In genomic region chr19:39268085-39268484, GRCh38 we compare ENCODE assay signal across 12 cellular contexts. TPM values are rescaled to one million over a fixed set of nuclear protein-coding genes. Genes with fewer than 3 reads are reported as not detected.
DNase-seq lines count a peak whose midpoint lies in the region; ATAC-seq, FAIRE-seq and TF ChIP-seq lines count a peak whose summit lies in the region.
"Not testable (repeated sequence)": the region's sequence is repeated elsewhere in the genome, so short reads cannot be mapped to it uniquely, and the experiment has no call there.
"Had no signal": no experiment of that assay in that cellular context is flagged by ENCODE, and none has a peak within 500 bp of the region (broad histone marks: within the 10 kb centered on the region; RNA-seq: fewer than 3 reads in every experiment).

IFNL2 (plus strand) TSS chr19:39268396; CDS start chr19:39268569, 173 bp downstream.

- not testable (repeated sequence) for H3K36me3 Mint-ChIP-seq in GM23338 (ENCODE audit: low read depth); activated CD8-positive, alpha-beta T cell treated with anti-CD3 and anti-CD28 coated beads, Interleukin-2, amount 10 ng/mL, durations not matched to agents 7 days and 5 days (ENCODE audit: low read depth); activated naive CD8-positive, alpha-beta T cell treated with anti-CD3 and anti-CD28 coated beads, Interleukin-2, amount 50 U/mL, for 24 hours (ENCODE audit: low read depth); stimulated activated naive B cell treated with anti-CD40 and anti-IgM and Interleukin-4, amounts not matched to agents 10 μg/mL and 1 μg/mL and 100 μg/mL, for 72 hours

- TF ChIP-seq POLR2A in A549 (IDR thresholded peaks at IDR 0.05; ENCODE audit: low read length); endothelial cell of umbilical vein (IDR thresholded peaks at IDR 0.05; ENCODE audit: low read depth, low read length); right lobe of liver (IDR thresholded peaks at IDR 0.05): not testable (repeated sequence)

- not testable (repeated sequence) for H3K4me3 ChIP-seq in A549; GM23338; Panc1 (ENCODE audit: low read depth in 2 of 2, low read length in 2 of 2); endothelial cell of umbilical vein (replicated peaks in 1 of 3; ENCODE audit: insufficient read depth in 1 of 3, low read depth in 1 of 3, low read length in 3 of 3); right lobe of liver

- not testable (repeated sequence) for H3K36me3 ChIP-seq in GM23338 (ENCODE audit: insufficient read depth); Panc1 (ENCODE audit: control insufficient read depth, insufficient read depth, low read length); endothelial cell of umbilical vein (ENCODE audit: control insufficient read depth in 2 of 2, extremely low read depth in 1 of 2, insufficient read depth in 2 of 2, low read length in 2 of 2); right lobe of liver

- CTCF ChIA-PET in A549 (lab: Yijun Ruan, JAX) (interaction anchor here (0.6 to 1.1 kb wide), 2 partner anchors 47 to 1863 kb away, joined by 3 to 5 read pairs; no protein-coding TSS in a partner anchor), Panc1 (lab: Charles Lee) (interaction anchor here (1.0 to 1.3 kb wide), 2 partner anchors 28 to 525 kb away, joined by 3 to 4 read pairs; partner anchors contain the start of gene IFNL1)
- CTCF ChIA-PET in activated CD8-positive, alpha-beta T cell treated with anti-CD3 and anti-CD28 coated beads, Interleukin-2, amount 10 ng/mL, durations not matched to agents 7 days and 5 days (lab: Charles Lee); endothelial cell of umbilical vein (lab: Charles Lee): not testable (repeated sequence)

- not testable (repeated sequence) for H3K27ac Mint-ChIP-seq in GM23338; activated naive CD8-positive, alpha-beta T cell treated with anti-CD3 and anti-CD28 coated beads, Interleukin-2, amount 50 U/mL, for 24 hours; stimulated activated naive B cell treated with anti-CD40 and anti-IgM and Interleukin-4, amounts not matched to agents 10 μg/mL and 1 μg/mL and 100 μg/mL, for 72 hours
- H3K27ac Mint-ChIP-seq in activated CD8-positive, alpha-beta T cell treated with anti-CD3 and anti-CD28 coated beads, Interleukin-2, amount 10 ng/mL, durations not matched to agents 7 days and 5 days, result peak within 1 kb of the TSS; percentile 33

- not testable (repeated sequence) for H3K9me2 ChIP-seq in GM23338 (ENCODE audit: insufficient read depth)

- H3K27me3 ChIP-seq in GM23338 (ENCODE audit: insufficient read depth), result peaks cover 47% of the 10 kb centered on the region
- not testable (repeated sequence) for H3K27me3 ChIP-seq in Panc1 (ENCODE audit: control insufficient read depth, insufficient read depth, low read length); right lobe of liver
- H3K27me3 ChIP-seq in endothelial cell of umbilical vein (ENCODE audit: control insufficient read depth in 2 of 2, insufficient read depth in 2 of 2, low read length in 2 of 2), result peaks cover 27 to 28% of the 10 kb centered on the region in 2 experiments

- not testable (repeated sequence) for TF ChIP-seq CTCF in A549 (IDR thresholded peaks at IDR 0.05); GM23338 (conservative IDR thresholded peaks at IDR 0.05; ENCODE audit: low read depth in 2 of 2); Panc1 (IDR thresholded peaks at IDR 0.05); endothelial cell of umbilical vein (IDR thresholded peaks at IDR 0.05; ENCODE audit: extremely low read depth in 1 of 2, insufficient read depth in 1 of 2, low read depth in 1 of 2, low read length in 2 of 2); right lobe of liver (IDR thresholded peaks at IDR 0.05)

- not testable (repeated sequence) for H3K4me3 Mint-ChIP-seq in GM23338; activated CD8-positive, alpha-beta T cell treated with anti-CD3 and anti-CD28 coated beads, Interleukin-2, amount 10 ng/mL, durations not matched to agents 7 days and 5 days; activated naive CD8-positive, alpha-beta T cell treated with anti-CD3 and anti-CD28 coated beads, Interleukin-2, amount 50 U/mL, for 24 hours; stimulated activated naive B cell treated with anti-CD40 and anti-IgM and Interleukin-4, amounts not matched to agents 10 μg/mL and 1 μg/mL and 100 μg/mL, for 72 hours

- not testable (repeated sequence) for TF ChIP-seq RAD21 in A549 (conservative IDR thresholded peaks at IDR 0.05 in 1 of 2, IDR thresholded peaks at IDR 0.05 in 1 of 2)

- H3K4me1 Mint-ChIP-seq in GM23338; activated CD8-positive, alpha-beta T cell treated with anti-CD3 and anti-CD28 coated beads, Interleukin-2, amount 10 ng/mL, durations not matched to agents 7 days and 5 days (ENCODE audit: low read depth); activated naive CD8-positive, alpha-beta T cell treated with anti-CD3 and anti-CD28 coated beads, Interleukin-2, amount 50 U/mL, for 24 hours; stimulated activated naive B cell treated with anti-CD40 and anti-IgM and Interleukin-4, amounts not matched to agents 10 μg/mL and 1 μg/mL and 100 μg/mL, for 72 hours: not testable (repeated sequence)

- dilution Hi-C loops in endothelial cell of umbilical vein (cut with MboI; ENCODE audit: extremely low pct_ligation_motif_present, low sequenced_read_pairs), result not testable (repeated sequence)

- not testable (repeated sequence) for H3K27ac ChIP-seq in A549; GM23338 (ENCODE audit: low read depth); Panc1 (ENCODE audit: low read length); endothelial cell of umbilical vein (ENCODE audit: insufficient read depth, low read depth, low read length); right lobe of liver

- POLR2A ChIA-PET in A549 (lab: Yijun Ruan, JAX); Panc1 (lab: Charles Lee); endothelial cell of umbilical vein (lab: Charles Lee): not testable (repeated sequence)
- POLR2A ChIA-PET in activated CD8-positive, alpha-beta T cell treated with anti-CD3 and anti-CD28 coated beads, Interleukin-2, amount 10 ng/mL, durations not matched to agents 7 days and 5 days (lab: Charles Lee), result interaction anchor here (0.6 kb wide), 1 partner anchor 14 kb away, joined by 3 read pairs; no protein-coding TSS in a partner anchor

- WGBS in A549 (ENCODE audit: missing lambda C conversion rate), result 20% methylated on average over 1 of the region's 1 CpG
- WGBS in right lobe of liver (ENCODE audit: insufficient coverage, low coverage, low lambda C conversion rate, missing lambda C conversion rate), result no CpG with 5 or more reads among the region's 1 CpG

- H3K9me3 Mint-ChIP-seq in GM23338; activated CD8-positive, alpha-beta T cell treated with anti-CD3 and anti-CD28 coated beads, Interleukin-2, amount 10 ng/mL, durations not matched to agents 7 days and 5 days (ENCODE audit: insufficient read depth); activated naive CD8-positive, alpha-beta T cell treated with anti-CD3 and anti-CD28 coated beads, Interleukin-2, amount 50 U/mL, for 24 hours; stimulated activated naive B cell treated with anti-CD40 and anti-IgM and Interleukin-4, amounts not matched to agents 10 μg/mL and 1 μg/mL and 100 μg/mL, for 72 hours: not testable (repeated sequence)

- not testable (repeated sequence) for H2AFZ ChIP-seq in GM23338; endothelial cell of umbilical vein (ENCODE audit: low read depth, low read length)

- BruUV-seq in Panc1 (replicated peaks; lab: Mats Ljungman, UMichigan); endothelial cell of umbilical vein (replicated peaks; lab: Mats Ljungman, UMichigan): not testable (repeated sequence)

- FAIRE-seq in A549 (lab: Jason Lieb, UNC) (peak; percentile 100), endothelial cell of umbilical vein (lab: Jason Lieb, UNC) (peak; percentile 84)

- H3K27me3 Mint-ChIP-seq in GM23338 (ENCODE audit: insufficient read depth, low read depth, poor library complexity), result peaks cover 39% of the 10 kb centered on the region
- H3K27me3 Mint-ChIP-seq in activated CD8-positive, alpha-beta T cell treated with anti-CD3 and anti-CD28 coated beads, Interleukin-2, amount 10 ng/mL, durations not matched to agents 7 days and 5 days (ENCODE audit: low read depth), result peaks cover 25% of the 10 kb centered on the region
- peaks cover 18% of the 10 kb centered on the region for H3K27me3 Mint-ChIP-seq in activated naive CD8-positive, alpha-beta T cell treated with anti-CD3 and anti-CD28 coated beads, Interleukin-2, amount 50 U/mL, for 24 hours
- H3K27me3 Mint-ChIP-seq in stimulated activated naive B cell treated with anti-CD40 and anti-IgM and Interleukin-4, amounts not matched to agents 10 μg/mL and 1 μg/mL and 100 μg/mL, for 72 hours, result peaks cover 46 to 55% of the 10 kb centered on the region in 2 donors

- DNase-seq in A549 (ENCODE audit: low read depth in 1 of 2, low spot score in 1 of 2); Panc1 (ENCODE audit: low read depth, low spot score); activated CD8-positive, alpha-beta T cell treated with anti-CD3 and anti-CD28 coated beads, Interleukin-2, amount 10 ng/mL, durations not matched to agents 7 days and 5 days; activated naive CD8-positive, alpha-beta T cell treated with anti-CD3 and anti-CD28 coated beads, Interleukin-2, amount 50 U/mL, for 24 hours; endothelial cell of umbilical vein (ENCODE audit: low read depth, low spot score); right lobe of liver; stimulated activated naive B cell treated with anti-CD40 and anti-IgM and Interleukin-4, amounts not matched to agents 10 μg/mL and 1 μg/mL and 100 μg/mL, for 72 hours: not testable (repeated sequence)
- DNase-seq in GM23338 (ENCODE audit: low spot score), result peak; percentile 26

- not testable (repeated sequence) for H3K4me1 ChIP-seq in A549; GM23338 (ENCODE audit: insufficient read depth); Panc1 (ENCODE audit: control insufficient read depth, insufficient read depth, low read length); endothelial cell of umbilical vein (ENCODE audit: control insufficient read depth, extremely low read depth, insufficient read depth, low read length)
- H3K4me1 ChIP-seq in right lobe of liver, result peaks cover 0 to 16% (median 2%) of the 10 kb centered on the region in 4 donors

- not testable (repeated sequence) for H3K79me2 ChIP-seq in GM23338 (replicated peaks; ENCODE audit: insufficient read depth); endothelial cell of umbilical vein (ENCODE audit: control insufficient read depth, insufficient read depth, low read length)

- ATAC-seq in A549 (peak; percentile 78 to 86), GM23338 (peak; percentile 51), Panc1 (peak; percentile 85), right lobe of liver (peak; percentile 54 to 82 (median 60))
- peak; percentile 70 for ATAC-seq in activated CD8-positive, alpha-beta T cell treated with anti-CD3 and anti-CD28 coated beads, Interleukin-2, amount 10 ng/mL, durations not matched to agents 7 days and 5 days
- peak; percentile 54 for ATAC-seq in activated naive CD8-positive, alpha-beta T cell treated with anti-CD3 and anti-CD28 coated beads, Interleukin-2, amount 50 U/mL, for 24 hours
- ATAC-seq in stimulated activated naive B cell treated with anti-CD40 and anti-IgM and Interleukin-4, amounts not matched to agents 10 μg/mL and 1 μg/mL and 100 μg/mL, for 72 hours (replicated peaks), result peak; percentile 46 to 67

- H3K9ac ChIP-seq in endothelial cell of umbilical vein (replicated peaks; ENCODE audit: extremely low read depth, insufficient read depth, low read length), result not testable (repeated sequence)

- in situ Hi-C loops in Panc1 (cut with HindIII; ENCODE audit: low pct_unique_long_range_greater_than_20kb, low sequenced_read_pairs), result not testable (repeated sequence)

- H3K9me1 ChIP-seq in endothelial cell of umbilical vein (replicated peaks; ENCODE audit: control insufficient read depth, extremely low read depth, insufficient read depth, low read length), result not testable (repeated sequence)

- intact Hi-C loops in Panc1 (cut with micrococcal nuclease; ENCODE audit: unreplicated experiment); endothelial cell of umbilical vein (cut with micrococcal nuclease); right lobe of liver (cut with DNase I): not testable (repeated sequence)

- TF ChIP-seq EP300 in A549 (IDR thresholded peaks at IDR 0.05), result not testable (repeated sequence)

- H3K9me3 ChIP-seq in A549; Panc1 (ENCODE audit: control insufficient read depth, insufficient read depth, low read depth, low read length); endothelial cell of umbilical vein (replicated peaks; ENCODE audit: control insufficient read depth, insufficient read depth, low read length); right lobe of liver: not testable (repeated sequence)

- not testable (repeated sequence) for H3F3A ChIP-seq in GM23338 (replicated peaks; ENCODE audit: low read depth)

- not testable (repeated sequence) for H4K20me1 ChIP-seq in GM23338 (replicated peaks; ENCODE audit: insufficient read depth); endothelial cell of umbilical vein (replicated peaks; ENCODE audit: control insufficient read depth, extremely low read depth, insufficient read depth, low read length)

- H3K4me2 ChIP-seq in A549; GM23338; endothelial cell of umbilical vein (ENCODE audit: insufficient read depth, low read length): not testable (repeated sequence)

RNA-seq across cellular contexts. Expression of gene IFNL2, which starts in this region (rescaled TPM):
- polyA plus RNA-seq in A549 (2011; rRNA removed) (not detected in 2 replicates), A549 (2017; fragmentation: RNase III; extraction: RNeasy Plus Mini Kit Qiagen cat#74134 plus additional on column Dnase treatment) (not detected in 3 replicates), GM23338 (2016; fragmentation: Nextera tagmentation; extraction: Ambion mirVana) (not detected in 2 replicates), endothelial cell of umbilical vein (not detected in 2 replicates)
- polyA plus RNA-seq in A549 (2012; cell fraction: cytosol; rRNA removed), result 0.12 TPM in 1 of 2 replicates, not detected in the other
- 0.14 TPM in 1 of 2 replicates, not detected in the other for polyA plus RNA-seq in A549 (2012; cell fraction: nucleus; rRNA removed)
- polyA minus RNA-seq in A549 (2011; rRNA and poly(A)+ RNA removed), result not detected in 2 replicates
- total RNA-seq in GM23338 (2014; rRNA removed; shearing (Covaris generic)), result not detected in 2 replicates
- total RNA-seq in Panc1 (2021; ENCODE audit: unreplicated experiment) (0.33 TPM), endothelial cell of umbilical vein (not detected in 2 replicates), right lobe of liver (not detected)
- not detected for polyA plus RNA-seq in Panc1 (2012; ENCODE audit: insufficient read length)
- not detected for total RNA-seq in activated CD8-positive, alpha-beta T cell treated with anti-CD3 and anti-CD28 coated beads, Interleukin-2, amount 10 ng/mL, durations not matched to agents 7 days and 5 days
- not detected in 2 replicates for polyA plus RNA-seq in endothelial cell of umbilical vein (2011; cell fraction: cytosol; rRNA removed)
- polyA plus RNA-seq in endothelial cell of umbilical vein (2011; cell fraction: nucleus; rRNA removed), result not detected in 2 replicates
- not detected in 2 replicates for polyA plus RNA-seq in endothelial cell of umbilical vein (2012)
- polyA minus RNA-seq in endothelial cell of umbilical vein, result not detected in 2 replicates
- polyA minus RNA-seq in endothelial cell of umbilical vein (2011; cell fraction: cytosol; rRNA and poly(A)+ RNA removed), result not detected
- polyA minus RNA-seq in endothelial cell of umbilical vein (2011; cell fraction: nucleus; rRNA and poly(A)+ RNA removed), result not detected in 2 replicates
- total RNA-seq: GM23248, Right ventricle myocardium superior had no signal
- polyA plus RNA-seq: AG04450, CD14-positive monocyte, GM23248 had no signal

Comparison
In these comparisons a context has a peak if more than half of its experiments do, and no peak if none do; other contexts are left out.
1. Peak in ATAC-seq in A549; RNA of the gene not detected or under 1 TPM.
2. Peak in DNase-seq and ATAC-seq in GM23338; RNA of the gene not detected or under 1 TPM.
3. Peak in ATAC-seq in Panc1; RNA of the gene not detected or under 1 TPM.
4. Peak in ATAC-seq in activated CD8-positive, alpha-beta T cell treated with anti-CD3 and anti-CD28 coated beads, Interleukin-2, amount 10 ng/mL, durations not matched to agents 7 days and 5 days; RNA of the gene not detected or under 1 TPM.
5. Peak in ATAC-seq in right lobe of liver; RNA of the gene not detected or under 1 TPM.